Comparison of ENCODE assay signal across 1 cellular context in the genomic region with DNA sequence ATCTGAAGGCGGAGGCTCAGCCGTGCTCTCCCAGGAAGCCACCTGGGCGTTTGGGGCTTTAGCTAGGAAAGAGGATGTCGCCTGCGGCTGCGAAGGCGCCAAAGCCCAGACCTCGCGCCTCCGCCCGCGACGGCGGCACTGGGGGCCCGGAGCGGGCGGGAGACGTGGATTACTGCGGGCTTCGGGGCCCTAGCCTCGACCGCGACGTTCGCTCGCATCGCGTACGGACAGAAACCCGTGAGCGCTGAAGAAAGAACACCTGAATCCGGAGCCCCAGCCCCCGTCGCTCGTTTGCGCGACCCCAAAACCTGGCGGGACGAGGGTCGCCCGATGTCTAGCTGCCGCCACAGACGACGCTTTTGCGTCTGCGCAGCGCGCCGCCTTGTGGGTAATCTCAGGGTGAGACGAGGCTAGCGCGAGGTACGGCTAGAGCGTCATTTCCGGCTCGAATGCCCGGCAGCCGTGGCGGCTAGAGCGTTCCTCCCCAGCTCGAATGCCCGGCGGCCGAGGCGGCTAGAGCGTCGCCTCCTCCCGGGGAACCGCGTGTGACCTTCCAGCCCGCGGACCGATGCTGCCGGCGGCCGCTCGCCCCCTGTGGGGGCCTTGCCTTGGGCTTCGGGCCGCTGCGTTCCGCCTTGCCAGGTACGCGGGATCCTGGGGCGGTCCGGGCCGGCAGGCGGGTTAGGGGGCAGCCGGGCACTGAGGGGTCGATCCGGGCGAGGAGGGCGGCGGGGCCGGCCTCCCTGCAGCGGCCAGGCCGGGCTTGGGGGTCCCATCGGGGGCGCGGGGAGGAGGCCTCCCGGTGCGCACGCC.
A peak's percentile ranks its signal among the peaks of the same experiment; 100 is the strongest.
TF ChIP-seq lines count a peak whose summit lies in the region.

A gene (plus strand): TSS at position 434 of the 813 bp plus-strand sequence. CDS start 135 bp downstream, at position 569.

TF ChIP-seq in HEK293, 187 proteins besides CTCF, POLR2A, EP300 and RAD21 (continued from another document and continues in another):
- TF ChIP-seq, protein P1, sequence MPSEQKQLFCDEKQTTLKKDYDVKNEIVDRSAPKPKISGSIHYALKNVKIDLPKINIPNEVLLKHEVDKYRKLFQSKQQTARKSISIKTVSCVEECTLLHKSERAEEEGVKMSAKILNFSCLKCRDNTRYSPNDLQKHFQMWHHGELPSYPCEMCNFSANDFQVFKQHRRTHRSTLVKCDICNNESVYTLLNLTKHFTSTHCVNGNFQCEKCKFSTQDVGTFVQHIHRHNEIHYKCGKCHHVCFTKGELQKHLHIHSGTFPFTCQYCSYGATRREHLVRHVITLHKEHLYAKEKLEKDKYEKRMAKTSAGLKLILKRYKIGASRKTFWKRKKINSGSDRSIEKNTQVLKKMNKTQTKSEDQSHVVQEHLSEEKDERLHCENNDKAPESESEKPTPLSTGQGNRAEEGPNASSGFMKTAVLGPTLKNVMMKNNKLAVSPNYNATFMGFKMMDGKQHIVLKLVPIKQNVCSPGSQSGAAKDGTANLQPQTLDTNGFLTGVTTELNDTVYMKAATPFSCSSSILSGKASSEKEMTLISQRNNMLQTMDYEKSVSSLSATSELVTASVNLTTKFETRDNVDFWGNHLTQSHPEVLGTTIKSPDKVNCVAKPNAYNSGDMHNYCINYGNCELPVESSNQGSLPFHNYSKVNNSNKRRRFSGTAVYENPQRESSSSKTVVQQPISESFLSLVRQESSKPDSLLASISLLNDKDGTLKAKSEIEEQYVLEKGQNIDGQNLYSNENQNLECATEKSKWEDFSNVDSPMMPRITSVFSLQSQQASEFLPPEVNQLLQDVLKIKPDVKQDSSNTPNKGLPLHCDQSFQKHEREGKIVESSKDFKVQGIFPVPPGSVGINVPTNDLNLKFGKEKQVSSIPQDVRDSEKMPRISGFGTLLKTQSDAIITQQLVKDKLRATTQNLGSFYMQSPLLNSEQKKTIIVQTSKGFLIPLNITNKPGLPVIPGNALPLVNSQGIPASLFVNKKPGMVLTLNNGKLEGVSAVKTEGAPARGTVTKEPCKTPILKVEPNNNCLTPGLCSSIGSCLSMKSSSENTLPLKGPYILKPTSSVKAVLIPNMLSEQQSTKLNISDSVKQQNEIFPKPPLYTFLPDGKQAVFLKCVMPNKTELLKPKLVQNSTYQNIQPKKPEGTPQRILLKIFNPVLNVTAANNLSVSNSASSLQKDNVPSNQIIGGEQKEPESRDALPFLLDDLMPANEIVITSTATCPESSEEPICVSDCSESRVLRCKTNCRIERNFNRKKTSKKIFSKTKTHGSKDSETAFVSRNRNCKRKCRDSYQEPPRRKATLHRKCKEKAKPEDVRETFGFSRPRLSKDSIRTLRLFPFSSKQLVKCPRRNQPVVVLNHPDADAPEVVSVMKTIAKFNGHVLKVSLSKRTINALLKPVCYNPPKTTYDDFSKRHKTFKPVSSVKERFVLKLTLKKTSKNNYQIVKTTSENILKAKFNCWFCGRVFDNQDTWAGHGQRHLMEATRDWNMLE (tag by site-specific recombination; conservative IDR thresholded peaks at IDR 0.05; ENCODE audit: low read depth): 0 out of 2 replicates have a peak, but pooled peaks have one; percentile 45
- TF ChIP-seq ZNF792 (tag by site-specific recombination; IDR thresholded peaks at IDR 0.05) (no peak), ZNF138 (tag by site-specific recombination; IDR thresholded peaks at IDR 0.05; ENCODE audit: borderline replicate concordance) (no peak), ZNF747 (tag by site-specific recombination; IDR thresholded peaks at IDR 0.05) (no peak), ZNF16 (tag by site-specific recombination; IDR thresholded peaks at IDR 0.05; ENCODE audit: low read depth) (no peak), ZNF155 (tag by site-specific recombination; IDR thresholded peaks at IDR 0.05) (no peak), ZNF629 (tag by site-specific recombination; IDR thresholded peaks at IDR 0.05) (peak; percentile 84), ZNF37A (tag by site-specific recombination; IDR thresholded peaks at IDR 0.05) (no peak), ZNF221 (tag by site-specific recombination; IDR thresholded peaks at IDR 0.05; ENCODE audit: borderline replicate concordance) (no peak), REPIN1 (tag by site-specific recombination; IDR thresholded peaks at IDR 0.05; ENCODE audit: low read depth) (peak; percentile 55; the same call in 1 of the 2 replicates), ZNF549 (tag by site-specific recombination; IDR thresholded peaks at IDR 0.05) (no peak), ZNF426 (tag by site-specific recombination; IDR thresholded peaks at IDR 0.05) (no peak), MZF1 (tag by site-specific recombination; IDR thresholded peaks at IDR 0.05; ENCODE audit: borderline replicate concordance) (no peak), ZNF626 (tag by site-specific recombination; IDR thresholded peaks at IDR 0.05) (no peak), ZNF548 (tag by site-specific recombination; IDR thresholded peaks at IDR 0.05) (peak; percentile 50; the same call in 1 of the 2 replicates), ZBTB48 (tag by site-specific recombination; IDR thresholded peaks at IDR 0.05) (peak; percentile 67), GLI4 (tag by site-specific recombination; IDR thresholded peaks at IDR 0.05) (no peak), ZNF10 (tag by site-specific recombination; IDR thresholded peaks at IDR 0.05) (no peak), ZNF610 (tag by site-specific recombination; IDR thresholded peaks at IDR 0.05; ENCODE audit: borderline replicate concordance) (peak; percentile 38; the same call in 1 of the 2 replicates), ZXDB (tag by site-specific recombination; IDR thresholded peaks at IDR 0.05) (peak; percentile 66; the same call in 1 of the 2 replicates), ZFP37 (tag by site-specific recombination; IDR thresholded peaks at IDR 0.05) (0 out of 2 replicates have a peak, but pooled peaks have one; percentile 20), ZNF169 (tag by site-specific recombination; IDR thresholded peaks at IDR 0.05) (no peak), ZNF423 (tag by site-specific recombination; IDR thresholded peaks at IDR 0.05) (no peak), ZNF133 (tag by site-specific recombination; IDR thresholded peaks at IDR 0.05) (no peak), KLF9 (tag by site-specific recombination; IDR thresholded peaks at IDR 0.05; ENCODE audit: low read depth) (no peak), SALL2 (tag by site-specific recombination; IDR thresholded peaks at IDR 0.05; ENCODE audit: borderline replicate concordance) (0 out of 2 replicates have a peak, but pooled peaks have one; percentile 33), YY2 (tag by site-specific recombination; IDR thresholded peaks at IDR 0.05) (peak; percentile 81), ZNF433 (tag by site-specific recombination; IDR thresholded peaks at IDR 0.05; ENCODE audit: low read depth) (no peak), ZNF654 (tag by site-specific recombination; IDR thresholded peaks at IDR 0.05; ENCODE audit: low read depth) (no peak), ZNF558 (tag by site-specific recombination; IDR thresholded peaks at IDR 0.05) (no peak)
- TF ChIP-seq, protein P2, sequence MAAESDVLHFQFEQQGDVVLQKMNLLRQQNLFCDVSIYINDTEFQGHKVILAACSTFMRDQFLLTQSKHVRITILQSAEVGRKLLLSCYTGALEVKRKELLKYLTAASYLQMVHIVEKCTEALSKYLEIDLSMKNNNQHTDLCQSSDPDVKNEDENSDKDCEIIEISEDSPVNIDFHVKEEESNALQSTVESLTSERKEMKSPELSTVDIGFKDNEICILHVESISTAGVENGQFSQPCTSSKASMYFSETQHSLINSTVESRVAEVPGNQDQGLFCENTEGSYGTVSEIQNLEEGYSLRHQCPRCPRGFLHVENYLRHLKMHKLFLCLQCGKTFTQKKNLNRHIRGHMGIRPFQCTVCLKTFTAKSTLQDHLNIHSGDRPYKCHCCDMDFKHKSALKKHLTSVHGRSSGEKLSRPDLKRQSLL (tag by site-specific recombination; IDR thresholded peaks at IDR 0.05): no peak
- TF ChIP-seq, protein P3, sequence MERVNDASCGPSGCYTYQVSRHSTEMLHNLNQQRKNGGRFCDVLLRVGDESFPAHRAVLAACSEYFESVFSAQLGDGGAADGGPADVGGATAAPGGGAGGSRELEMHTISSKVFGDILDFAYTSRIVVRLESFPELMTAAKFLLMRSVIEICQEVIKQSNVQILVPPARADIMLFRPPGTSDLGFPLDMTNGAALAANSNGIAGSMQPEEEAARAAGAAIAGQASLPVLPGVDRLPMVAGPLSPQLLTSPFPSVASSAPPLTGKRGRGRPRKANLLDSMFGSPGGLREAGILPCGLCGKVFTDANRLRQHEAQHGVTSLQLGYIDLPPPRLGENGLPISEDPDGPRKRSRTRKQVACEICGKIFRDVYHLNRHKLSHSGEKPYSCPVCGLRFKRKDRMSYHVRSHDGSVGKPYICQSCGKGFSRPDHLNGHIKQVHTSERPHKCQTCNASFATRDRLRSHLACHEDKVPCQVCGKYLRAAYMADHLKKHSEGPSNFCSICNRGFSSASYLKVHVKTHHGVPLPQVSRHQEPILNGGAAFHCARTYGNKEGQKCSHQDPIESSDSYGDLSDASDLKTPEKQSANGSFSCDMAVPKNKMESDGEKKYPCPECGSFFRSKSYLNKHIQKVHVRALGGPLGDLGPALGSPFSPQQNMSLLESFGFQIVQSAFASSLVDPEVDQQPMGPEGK (tag by site-specific recombination; IDR thresholded peaks at IDR 0.05): peak; percentile 74
- TF ChIP-seq, protein P4, sequence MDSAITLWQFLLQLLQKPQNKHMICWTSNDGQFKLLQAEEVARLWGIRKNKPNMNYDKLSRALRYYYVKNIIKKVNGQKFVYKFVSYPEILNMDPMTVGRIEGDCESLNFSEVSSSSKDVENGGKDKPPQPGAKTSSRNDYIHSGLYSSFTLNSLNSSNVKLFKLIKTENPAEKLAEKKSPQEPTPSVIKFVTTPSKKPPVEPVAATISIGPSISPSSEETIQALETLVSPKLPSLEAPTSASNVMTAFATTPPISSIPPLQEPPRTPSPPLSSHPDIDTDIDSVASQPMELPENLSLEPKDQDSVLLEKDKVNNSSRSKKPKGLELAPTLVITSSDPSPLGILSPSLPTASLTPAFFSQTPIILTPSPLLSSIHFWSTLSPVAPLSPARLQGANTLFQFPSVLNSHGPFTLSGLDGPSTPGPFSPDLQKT (IDR thresholded peaks at IDR 0.05; ENCODE audit: borderline replicate concordance, low read depth, low read length): no peak
- TF ChIP-seq, protein P5, sequence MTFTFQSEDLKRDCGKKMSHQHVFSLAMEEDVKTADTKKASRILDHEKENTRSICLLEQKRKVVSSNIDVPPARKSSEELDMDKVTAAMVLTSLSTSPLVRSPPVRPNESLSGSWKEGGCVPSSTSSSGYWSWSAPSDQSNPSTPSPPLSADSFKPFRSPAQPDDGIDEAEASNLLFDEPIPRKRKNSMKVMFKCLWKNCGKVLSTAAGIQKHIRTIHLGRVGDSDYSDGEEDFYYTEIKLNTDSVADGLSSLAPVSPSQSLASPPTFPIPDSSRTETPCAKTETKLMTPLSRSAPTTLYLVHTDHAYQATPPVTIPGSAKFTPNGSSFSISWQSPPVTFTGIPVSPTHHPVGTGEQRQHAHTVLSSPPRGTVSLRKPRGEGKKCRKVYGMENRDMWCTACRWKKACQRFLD (tag by site-specific recombination; IDR thresholded peaks at IDR 0.05): no peak
- TF ChIP-seq, protein P6, sequence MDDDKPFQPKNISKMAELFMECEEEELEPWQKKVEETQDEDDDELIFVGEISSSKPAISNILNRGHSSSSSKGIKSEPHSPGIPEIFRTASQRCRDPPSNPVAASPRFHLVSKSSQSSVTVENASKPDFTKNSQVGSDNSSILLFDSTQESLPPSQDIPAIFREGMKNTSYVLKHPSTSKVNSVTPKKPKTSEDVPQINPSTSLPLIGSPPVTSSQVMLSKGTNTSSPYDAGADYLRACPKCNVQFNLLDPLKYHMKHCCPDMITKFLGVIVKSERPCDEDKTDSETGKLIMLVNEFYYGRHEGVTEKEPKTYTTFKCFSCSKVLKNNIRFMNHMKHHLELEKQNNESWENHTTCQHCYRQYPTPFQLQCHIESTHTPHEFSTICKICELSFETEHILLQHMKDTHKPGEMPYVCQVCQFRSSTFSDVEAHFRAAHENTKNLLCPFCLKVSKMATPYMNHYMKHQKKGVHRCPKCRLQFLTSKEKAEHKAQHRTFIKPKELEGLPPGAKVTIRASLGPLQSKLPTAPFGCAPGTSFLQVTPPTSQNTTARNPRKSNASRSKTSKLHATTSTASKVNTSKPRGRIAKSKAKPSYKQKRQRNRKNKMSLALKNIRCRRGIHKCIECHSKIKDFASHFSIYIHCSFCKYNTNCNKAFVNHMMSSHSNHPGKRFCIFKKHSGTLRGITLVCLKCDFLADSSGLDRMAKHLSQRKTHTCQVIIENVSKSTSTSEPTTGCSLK (tag by site-specific recombination; IDR thresholded peaks at IDR 0.05): no peak
- TF ChIP-seq, protein P7, sequence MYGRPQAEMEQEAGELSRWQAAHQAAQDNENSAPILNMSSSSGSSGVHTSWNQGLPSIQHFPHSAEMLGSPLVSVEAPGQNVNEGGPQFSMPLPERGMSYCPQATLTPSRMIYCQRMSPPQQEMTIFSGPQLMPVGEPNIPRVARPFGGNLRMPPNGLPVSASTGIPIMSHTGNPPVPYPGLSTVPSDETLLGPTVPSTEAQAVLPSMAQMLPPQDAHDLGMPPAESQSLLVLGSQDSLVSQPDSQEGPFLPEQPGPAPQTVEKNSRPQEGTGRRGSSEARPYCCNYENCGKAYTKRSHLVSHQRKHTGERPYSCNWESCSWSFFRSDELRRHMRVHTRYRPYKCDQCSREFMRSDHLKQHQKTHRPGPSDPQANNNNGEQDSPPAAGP (tag by site-specific recombination; IDR thresholded peaks at IDR 0.05): peak; percentile 64
- TF ChIP-seq, protein P8, sequence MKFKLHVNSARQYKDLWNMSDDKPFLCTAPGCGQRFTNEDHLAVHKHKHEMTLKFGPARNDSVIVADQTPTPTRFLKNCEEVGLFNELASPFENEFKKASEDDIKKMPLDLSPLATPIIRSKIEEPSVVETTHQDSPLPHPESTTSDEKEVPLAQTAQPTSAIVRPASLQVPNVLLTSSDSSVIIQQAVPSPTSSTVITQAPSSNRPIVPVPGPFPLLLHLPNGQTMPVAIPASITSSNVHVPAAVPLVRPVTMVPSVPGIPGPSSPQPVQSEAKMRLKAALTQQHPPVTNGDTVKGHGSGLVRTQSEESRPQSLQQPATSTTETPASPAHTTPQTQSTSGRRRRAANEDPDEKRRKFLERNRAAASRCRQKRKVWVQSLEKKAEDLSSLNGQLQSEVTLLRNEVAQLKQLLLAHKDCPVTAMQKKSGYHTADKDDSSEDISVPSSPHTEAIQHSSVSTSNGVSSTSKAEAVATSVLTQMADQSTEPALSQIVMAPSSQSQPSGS (tag by site-specific recombination; IDR thresholded peaks at IDR 0.05; ENCODE audit: low read depth): no peak
- TF ChIP-seq, protein P9, sequence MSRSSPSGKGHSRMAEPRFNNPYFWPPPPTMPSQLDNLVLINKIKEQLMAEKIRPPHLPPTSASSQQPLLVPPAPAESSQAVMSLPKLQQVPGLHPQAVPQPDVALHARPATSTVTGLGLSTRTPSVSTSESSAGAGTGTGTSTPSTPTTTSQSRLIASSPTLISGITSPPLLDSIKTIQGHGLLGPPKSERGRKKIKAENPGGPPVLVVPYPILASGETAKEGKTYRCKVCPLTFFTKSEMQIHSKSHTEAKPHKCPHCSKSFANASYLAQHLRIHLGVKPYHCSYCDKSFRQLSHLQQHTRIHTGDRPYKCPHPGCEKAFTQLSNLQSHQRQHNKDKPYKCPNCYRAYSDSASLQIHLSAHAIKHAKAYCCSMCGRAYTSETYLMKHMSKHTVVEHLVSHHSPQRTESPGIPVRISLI (tag by site-specific recombination; IDR thresholded peaks at IDR 0.05): no peak
